Comparison of ENCODE assay signal across 8 cellular contexts in genomic region chr4:101328063-101328602, GRCh38. TPM values are rescaled to one million over a fixed set of nuclear protein-coding genes. Genes with fewer than 3 reads are reported as not detected.
DNase-seq lines count a peak whose midpoint lies in the region; ATAC-seq and TF ChIP-seq lines count a peak whose summit lies in the region.

No MANE protein-coding gene starts in this region.

- no TSS peak for BruUV-seq in PC-9 (replicated peaks; lab: Mats Ljungman, UMichigan)

- H3K4me3 ChIP-seq in mesendoderm (ENCODE audit: low read length) = no peak overlapping the region
- no peak overlapping the region for H3K4me3 ChIP-seq in PC-9

- H3K4me2 ChIP-seq in mesendoderm (ENCODE audit: low read length) (no peak overlapping the region), PC-9 (no peak overlapping the region)

- no peak overlapping the region for H3K56ac ChIP-seq in mesendoderm (ENCODE audit: low read length)

- no peaks in the 10 kb centered on the region for H3K36me3 ChIP-seq in mesendoderm (ENCODE audit: control insufficient read depth, insufficient read depth, low read length)
- H3K36me3 ChIP-seq in PC-9 (ENCODE audit: low read depth) = no peaks in the 10 kb centered on the region

- H4K5ac ChIP-seq in mesendoderm (ENCODE audit: low read length) = no peak overlapping the region

- H3K4me1 ChIP-seq in mesendoderm (ENCODE audit: control insufficient read depth, low read depth, low read length) = peaks cover 2% of the 10 kb centered on the region
- no peaks in the 10 kb centered on the region for H3K4me1 ChIP-seq in PC-9 (replicated peaks; ENCODE audit: insufficient read depth)

- intact Hi-C loops in PC-9 (cut with micrococcal nuclease; ENCODE audit: unreplicated experiment) = no loop called here

- H2BK15ac ChIP-seq in mesendoderm (replicated peaks; ENCODE audit: low read depth) = no peak overlapping the region

- no peak overlapping the region for H2BK5ac ChIP-seq in mesendoderm (ENCODE audit: low read length)

- no peak overlapping the region for H3K27ac ChIP-seq in mesendoderm (ENCODE audit: low read depth, low read length)
- no peak overlapping the region for H3K27ac ChIP-seq in PC-9

- H3K27me3 ChIP-seq in mesendoderm (ENCODE audit: insufficient read depth, low read length, poor library complexity) (no peaks in the 10 kb centered on the region), PC-9 (ENCODE audit: insufficient read depth, low read depth) (no peaks in the 10 kb centered on the region)

- no peak overlapping the region for H2AFZ ChIP-seq in PC-9

- DNase-seq in mesendoderm (peak; percentile 30), medulla oblongata (ENCODE audit: extremely low spot score) (no peak), HEK293T (ENCODE audit: extremely low spot score) (no peak), PC-9 (no peak), NCI-H774 (lab: John Stamatoyannopoulos, UW) (no peak)

- no peaks in the 10 kb centered on the region for H4K20me1 ChIP-seq in PC-9 (ENCODE audit: insufficient read depth)

- no CpG with 5 or more reads among the region's 4 CpGs for WGBS in mesendoderm (ENCODE audit: extremely low coverage, insufficient coverage, low lambda C conversion rate)

- H3K9ac ChIP-seq in mesendoderm (ENCODE audit: low read length) = no peak overlapping the region

- H4K8ac ChIP-seq in mesendoderm (ENCODE audit: low read depth, low read length) = no peak overlapping the region

- H3K4ac ChIP-seq in mesendoderm (ENCODE audit: low read depth, low read length) = no peak overlapping the region

- H3K9me2 ChIP-seq in PC-9 (ENCODE audit: insufficient read depth) = no peaks in the 10 kb centered on the region

- no peak overlapping the region for H2AK5ac ChIP-seq in mesendoderm (ENCODE audit: low read length)

- no peak overlapping the region for H3K18ac ChIP-seq in mesendoderm (ENCODE audit: low read length)

- H3K79me1 ChIP-seq in mesendoderm (ENCODE audit: low read length) = peaks cover 9% of the 10 kb centered on the region

- no peaks in the 10 kb centered on the region for H3F3A ChIP-seq in PC-9 (ENCODE audit: insufficient read depth, low read depth)

- peaks cover 3% of the 10 kb centered on the region for H3K79me2 ChIP-seq in mesendoderm (ENCODE audit: control insufficient read depth, insufficient read depth, low read length)
- H3K79me2 ChIP-seq in PC-9 (ENCODE audit: low read depth) = peaks cover 9% of the 10 kb centered on the region; the same call in 1 of the 2 replicates

- ATAC-seq in GM18511 (IDR thresholded peaks at IDR 0.05; ENCODE audit: unreplicated experiment) = peak; percentile 93
- ATAC-seq in GM21529 (IDR thresholded peaks at IDR 0.05; ENCODE audit: unreplicated experiment) = peak; percentile 91
- ATAC-seq in HG03460 (IDR thresholded peaks at IDR 0.05; ENCODE audit: unreplicated experiment) = peak; percentile 92

- POLR2A ChIA-PET in HEK293T (lab: Yijun Ruan, JAX) (no interaction called here), PC-9 (lab: Charles Lee; ENCODE audit: unreplicated experiment) (no interaction called here)

- CTCF ChIA-PET in HEK293T (lab: Yijun Ruan, JAX) (no interaction called here), PC-9 (lab: Charles Lee) (no interaction called here)

- no peak for TF ChIP-seq CTCF in PC-9 (conservative IDR thresholded peaks at IDR 0.05)

- no peaks in the 10 kb centered on the region for H3K9me3 ChIP-seq in PC-9 (ENCODE audit: insufficient read depth, low read depth)

- H2BK120ac ChIP-seq in mesendoderm (ENCODE audit: low read depth, low read length) = no peak overlapping the region

- no peak overlapping the region for H3K23ac ChIP-seq in mesendoderm (ENCODE audit: low read length)

TF ChIP-seq in HEK293T, 16 proteins besides CTCF, POLR2A, EP300 and RAD21:
- TF ChIP-seq ARNT (IDR thresholded peaks at IDR 0.05) = no peak
- TF ChIP-seq LEF1 (IDR thresholded peaks at IDR 0.05; ENCODE audit: borderline replicate concordance) = no peak
- TF ChIP-seq BHLHE40 (IDR thresholded peaks at IDR 0.05; ENCODE audit: borderline replicate concordance) = no peak
- no peak for TF ChIP-seq ELF4 (IDR thresholded peaks at IDR 0.05)
- no peak for TF ChIP-seq ZNF384 (IDR thresholded peaks at IDR 0.05)
- no peak for TF ChIP-seq FOXM1 (IDR thresholded peaks at IDR 0.05; ENCODE audit: borderline replicate concordance)
- no peak for TF ChIP-seq PKNOX1 (IDR thresholded peaks at IDR 0.05)
- no peak for TF ChIP-seq NFRKB (IDR thresholded peaks at IDR 0.05)
- TF ChIP-seq SUZ12 (IDR thresholded peaks at IDR 0.05) = no peak
- no peak for TF ChIP-seq FOXA1 (IDR thresholded peaks at IDR 0.05)
- no peak for TF ChIP-seq CTBP1 (IDR thresholded peaks at IDR 0.05; ENCODE audit: borderline replicate concordance)
- TF ChIP-seq FOXK2 (IDR thresholded peaks at IDR 0.05) = no peak
- no peak for TF ChIP-seq L3MBTL2 (conservative IDR thresholded peaks at IDR 0.05)
- TF ChIP-seq TARDBP (IDR thresholded peaks at IDR 0.05) = no peak
- no peak for TF ChIP-seq HDGF (IDR thresholded peaks at IDR 0.05; ENCODE audit: borderline replicate concordance)
- TF ChIP-seq SP1 (IDR thresholded peaks at IDR 0.05) = no peak

RNA-seq across cellular contexts. Expression of gene PPP3CA, which starts 19.2 kb away (rescaled TPM):
- polyA plus RNA-seq in mesendoderm (2013, experiment 1 of 2) = 34.6 TPM
- polyA plus RNA-seq in mesendoderm (2013, experiment 2 of 2) = 35.3 TPM
- 40.2 and 43.1 TPM in 2 replicates for total RNA-seq in PC-9 (2021)
